14 cellular contexts compared by ENCODE assay signal in genomic region chr16:67209565-67209964, GRCh38. TPM values are rescaled to one million over a fixed set of nuclear protein-coding genes. Genes with fewer than 3 reads are reported as not detected.
DNase-seq lines count a peak whose midpoint lies in the region; ATAC-seq and TF ChIP-seq lines count a peak whose summit lies in the region.
"Had no signal": no experiment of that assay in that cellular context is flagged by ENCODE, and none has a peak within 500 bp of the region (broad histone marks: within the 10 kb centered on the region; RNA-seq: fewer than 3 reads in every experiment).

No MANE protein-coding gene starts in this region.

- DNase-seq in GM13976 (ENCODE audit: low spot score) = peak; percentile 24
- no peak for DNase-seq in endothelial cell (ENCODE audit: low spot score)
- DNase-seq in stimulated activated effector memory CD8-positive, alpha-beta T cell treated with anti-CD3 and anti-CD28 coated beads, Interleukin-12 subunit alpha, Interleukin-12 subunit beta, amount 100 ng/mL, for 72 hours (ENCODE audit: low spot score in 2 of 2) = no peak
- no peak for DNase-seq in GOT3 (lab: John Stamatoyannopoulos, UW)
- no peak for DNase-seq in DMS153 treated with DMSO at 0.1 percent for 48 hours (lab: John Stamatoyannopoulos, UW; ENCODE audit: unreplicated experiment)
- DNase-seq: ACHN; BE2C; C1 segment of cervical spinal cord; CD4-positive, CD25-positive, alpha-beta regulatory T cell; COR-L47; DMS 273 treated with DMSO at 0.1 percent for 48 hours had no signal

- H3K4me1 ChIP-seq in HEK293 (ENCODE audit: control insufficient read depth, insufficient read depth, low read length) = no peaks in the 10 kb centered on the region

- no peak overlapping the region for H3K27ac ChIP-seq in HEK293 (ENCODE audit: extremely low read depth, low read depth, low read length)

- H3K4me1 Mint-ChIP-seq in endothelial cell (ENCODE audit: unreplicated experiment) = peaks cover 29% of the 10 kb centered on the region
- H3K4me1 Mint-ChIP-seq in stimulated activated effector memory CD8-positive, alpha-beta T cell treated with anti-CD3 and anti-CD28 coated beads, Interleukin-12 subunit alpha, Interleukin-12 subunit beta, amount 100 ng/mL, for 72 hours = peaks cover 13% of the 10 kb centered on the region
- H3K4me1 Mint-ChIP-seq: CD8-positive, alpha-beta memory T cell had no signal

- no peaks in the 10 kb centered on the region for H3K9me3 ChIP-seq in HEK293 (ENCODE audit: control insufficient read depth, insufficient read depth, low read depth, low read length)
- H3K9me3 ChIP-seq: BE2C had no signal

- POLR2A ChIA-PET in HEK293 (lab: Yijun Ruan, JAX) = interaction anchor here (1.4 to 2.4 kb wide), 3 partner anchors 11 to 17 kb away, joined by 4 to 8 read pairs (median 5); partner anchors contain the start of gene TMEM208

- H3K4me3 Mint-ChIP-seq in endothelial cell (ENCODE audit: unreplicated experiment) = peak overlapping the region; percentile 86
- H3K4me3 Mint-ChIP-seq in stimulated activated effector memory CD8-positive, alpha-beta T cell treated with anti-CD3 and anti-CD28 coated beads, Interleukin-12 subunit alpha, Interleukin-12 subunit beta, amount 100 ng/mL, for 72 hours = no peak overlapping the region
- H3K4me3 Mint-ChIP-seq: CD4-positive, CD25-positive, alpha-beta regulatory T cell; CD8-positive, alpha-beta memory T cell; H9 had no signal

- H3K36me3 Mint-ChIP-seq in endothelial cell (ENCODE audit: low read depth, unreplicated experiment) = peaks cover 11% of the 10 kb centered on the region
- peaks cover 18% of the 10 kb centered on the region for H3K36me3 Mint-ChIP-seq in stimulated activated effector memory CD8-positive, alpha-beta T cell treated with anti-CD3 and anti-CD28 coated beads, Interleukin-12 subunit alpha, Interleukin-12 subunit beta, amount 100 ng/mL, for 72 hours
- H3K36me3 Mint-ChIP-seq: CD8-positive, alpha-beta memory T cell had no signal

- H3K9me3 Mint-ChIP-seq in endothelial cell (ENCODE audit: unreplicated experiment) = no peaks in the 10 kb centered on the region
- no peaks in the 10 kb centered on the region for H3K9me3 Mint-ChIP-seq in stimulated activated effector memory CD8-positive, alpha-beta T cell treated with anti-CD3 and anti-CD28 coated beads, Interleukin-12 subunit alpha, Interleukin-12 subunit beta, amount 100 ng/mL, for 72 hours
- H3K9me3 Mint-ChIP-seq: CD4-positive, CD25-positive, alpha-beta regulatory T cell; CD8-positive, alpha-beta memory T cell; H9 had no signal

- CTCF ChIA-PET in HEK293 (lab: Yijun Ruan, JAX) = no interaction called here

- ATAC-seq in stimulated activated effector memory CD8-positive, alpha-beta T cell treated with anti-CD3 and anti-CD28 coated beads, Interleukin-12 subunit alpha, Interleukin-12 subunit beta, amount 100 ng/mL, for 72 hours = no peak

- TF ChIP-seq CTCF in GM13976 (IDR thresholded peaks at IDR 0.05; ENCODE audit: borderline replicate concordance, control extremely low read depth, extremely low read depth, insufficient read depth, missing control alignments) (no peak), HEK293 (tag by site-specific recombination; IDR thresholded peaks at IDR 0.05) (no peak), endothelial cell (IDR thresholded peaks at IDR 0.05; ENCODE audit: unreplicated experiment) (no peak)

- H3K4me3 ChIP-seq in HEK293 (ENCODE audit: low read depth, low read length) = no peak overlapping the region

- peaks cover 0 to 15% of the 10 kb centered on the region in 2 experiments; a peak in 2 of 3 replicates for H3K36me3 ChIP-seq in HEK293 (ENCODE audit: control insufficient read depth in 2 of 2, insufficient read depth in 1 of 2, low read length in 2 of 2)
- H3K36me3 ChIP-seq: BE2C had no signal

- peaks cover 27% of the 10 kb centered on the region for H3K27me3 Mint-ChIP-seq in endothelial cell (ENCODE audit: unreplicated experiment)
- H3K27me3 Mint-ChIP-seq: CD4-positive, CD25-positive, alpha-beta regulatory T cell had no signal

- no peak overlapping the region for H3K27ac Mint-ChIP-seq in endothelial cell (ENCODE audit: unreplicated experiment)
- peak overlapping the region; percentile 60 for H3K27ac Mint-ChIP-seq in stimulated activated effector memory CD8-positive, alpha-beta T cell treated with anti-CD3 and anti-CD28 coated beads, Interleukin-12 subunit alpha, Interleukin-12 subunit beta, amount 100 ng/mL, for 72 hours

- in situ Hi-C loops in GM13976 (cut with MboI; ENCODE audit: low sequenced_read_pairs, unreplicated experiment) = no loop called here

TF ChIP-seq in HEK293, 187 proteins besides CTCF, POLR2A, EP300 and RAD21:
- no peak for TF ChIP-seq ZNF362 (tag by site-specific recombination; IDR thresholded peaks at IDR 0.05)
- TF ChIP-seq FEZF1 (tag by site-specific recombination; IDR thresholded peaks at IDR 0.05) = no peak
- TF ChIP-seq PRDM10 (tag by site-specific recombination; IDR thresholded peaks at IDR 0.05) = peak; percentile 38
- no peak for TF ChIP-seq ZNF223 (tag by site-specific recombination; IDR thresholded peaks at IDR 0.05)

RNA-seq across cellular contexts. Expression of gene ELMO3, which starts 10.6 kb away (rescaled TPM):
- total RNA-seq in endothelial cell (ENCODE audit: unreplicated experiment) = 25.3 TPM

RNA-seq across cellular contexts. Expression of gene TMEM208, which starts 17.4 kb away (rescaled TPM):
- 33.6 TPM for total RNA-seq in endothelial cell (ENCODE audit: unreplicated experiment)

RNA-seq across cellular contexts. Expression of gene E2F4, which starts 17.6 kb away (rescaled TPM):
- 113 TPM for total RNA-seq in endothelial cell (ENCODE audit: unreplicated experiment)

RNA-seq across cellular contexts. Expression of gene EXOC3L1, which starts 19.6 kb away (rescaled TPM):
- total RNA-seq in endothelial cell (ENCODE audit: unreplicated experiment) = 150 TPM
- total RNA-seq: CD8-positive, alpha-beta memory T cell had no signal

RNA-seq across cellular contexts. Expression of gene MATCAP1, which starts 25.8 kb away (rescaled TPM):
- 88.8 TPM for total RNA-seq in endothelial cell (ENCODE audit: unreplicated experiment)
